Comparison of ENCODE assay signal across 12 cellular contexts in the genomic region with DNA sequence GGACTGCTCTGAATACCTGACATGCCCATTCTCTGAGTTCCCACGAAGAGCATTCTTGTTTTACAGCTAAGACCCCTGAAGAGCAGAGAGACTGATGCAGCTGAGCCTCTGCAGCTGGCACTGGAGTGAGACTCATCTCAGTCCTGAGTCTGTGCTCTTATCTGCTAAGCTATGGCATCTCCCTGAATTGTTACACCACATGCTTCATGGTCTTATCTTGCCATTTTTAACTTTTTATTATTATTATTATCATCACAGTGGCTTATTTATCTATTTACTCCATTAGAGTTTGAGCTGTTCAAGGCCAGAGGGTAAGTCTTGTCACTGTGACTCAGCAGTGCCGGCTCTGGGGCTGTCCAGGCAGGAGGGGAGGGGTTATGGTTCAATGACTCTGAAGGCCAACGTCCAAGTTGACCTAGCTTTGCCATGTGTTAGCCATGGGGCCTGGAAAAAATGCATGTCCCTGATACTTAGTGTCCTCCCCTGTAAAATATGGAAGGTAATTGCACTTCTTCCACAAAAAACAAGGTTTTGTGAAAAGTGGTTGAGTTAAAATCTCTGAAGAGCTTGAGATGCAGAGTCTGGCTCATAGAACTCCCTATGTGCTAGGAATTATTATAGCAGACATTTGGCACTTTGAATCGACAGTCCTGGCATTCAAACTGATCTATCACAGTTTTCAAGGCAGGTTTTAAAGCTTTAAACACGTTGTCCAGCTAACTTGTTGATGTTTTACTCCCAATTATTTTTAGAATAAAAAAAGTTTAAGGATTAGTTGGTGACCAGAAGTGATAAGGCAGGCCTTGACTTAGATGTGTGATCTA.
DNase-seq lines count a peak whose midpoint lies in the region; ATAC-seq, FAIRE-seq and TF ChIP-seq lines count a peak whose summit lies in the region.
"Had no signal": no experiment of that assay in that cellular context is flagged by ENCODE, and none has a peak within 500 bp of the region (broad histone marks: within the 10 kb centered on the region; RNA-seq: fewer than 3 reads in every experiment).

No MANE protein-coding gene starts in this region.

- peak; percentile 86 for DNase-seq in Caki2 (ENCODE audit: low read depth)
- peak; percentile 72 for DNase-seq in RCC 7860 (ENCODE audit: low spot score)
- DNase-seq in foreskin fibroblast: peak; percentile 62 to 74
- peak in 3 of 5 donors; percentile 19 to 36 (median 23) for DNase-seq in ovary
- DNase-seq in COLO829 (ENCODE audit: low spot score): no peak
- DNase-seq: NCI-H2171 treated with DMSO at 0.1 percent for 48 hours; stimulated activated naive CD8-positive, alpha-beta T cell treated with anti-CD3 and anti-CD28 coated beads, Interleukin-15, Interleukin-2, amounts not matched to agents 100 U/mL and 50 U/mL, for 24 hours; T-helper 1 cell had no signal

- H3K9me3 ChIP-seq in ovary: no peaks in the 10 kb centered on the region
- H3K9me3 ChIP-seq: HAP-1 had no signal

- no peak for ATAC-seq in GM18520 (IDR thresholded peaks at IDR 0.05; ENCODE audit: unreplicated experiment)
- ATAC-seq in GM21723 (IDR thresholded peaks at IDR 0.05; ENCODE audit: unreplicated experiment): no peak
- no peak for ATAC-seq in GM18867 (IDR thresholded peaks at IDR 0.05; ENCODE audit: unreplicated experiment)
- ATAC-seq: stimulated activated naive CD8-positive, alpha-beta T cell treated with anti-CD3 and anti-CD28 coated beads, Interleukin-15, Interleukin-2, amounts not matched to agents 100 U/mL and 50 U/mL, for 24 hours had no signal

- no peaks in the 10 kb centered on the region for H3K36me3 ChIP-seq in ovary
- H3K36me3 ChIP-seq: HAP-1 had no signal

- TF ChIP-seq EP300 in ovary (IDR thresholded peaks at IDR 0.05): no peak

- in situ Hi-C loops in Caki2 (cut with HindIII; ENCODE audit: low pct_unique_long_range_greater_than_20kb, low sequenced_read_pairs): loop anchor here (25.0 kb wide), 1 partner anchor 104 kb away; a partner anchor contains a TSS

- FAIRE-seq in RCC 7860 (lab: Jason Lieb, UNC): peak; percentile 90

- intact Hi-C loops in ovary (cut with DNase I): loop anchor here in 3 of 4 donors (5.0 to 10.0 kb wide), 4 partner anchors 166 to 226 kb away; no protein-coding TSS in a partner anchor

- no peak for TF ChIP-seq POLR2A in ovary (IDR thresholded peaks at IDR 0.05)

- H3K4me3 ChIP-seq in foreskin fibroblast (ENCODE audit: low read depth in 1 of 2, low read length in 2 of 2) (no peak overlapping the region), ovary (no peak overlapping the region)
- H3K4me3 ChIP-seq: HAP-1 had no signal

- WGBS in ovary, 3 donors: 13 to 14% (median 14%) methylated on average over 5 of the region's 5 CpGs

- peaks cover 10% of the 10 kb centered on the region for H3K4me1 ChIP-seq in ovary (ENCODE audit: insufficient read depth)
- H3K4me1 ChIP-seq: HAP-1 had no signal

- no peaks in the 10 kb centered on the region for H3K27me3 ChIP-seq in ovary

- TF ChIP-seq CTCF in foreskin fibroblast (IDR thresholded peaks at IDR 0.05; ENCODE audit: low read depth, low read length) (no peak), ovary (IDR thresholded peaks at IDR 0.05) (no peak)

- peak overlapping the region in 1 of 2 donors; percentile 18 for H3K27ac ChIP-seq in ovary
